Comparison of ENCODE assay signal across 1 cellular context in genomic region chr2:218039171-218039570, GRCh38.
TF ChIP-seq lines count a peak whose summit lies in the region.

No MANE protein-coding gene starts in this region.

TF ChIP-seq in GM12878, 131 proteins besides CTCF, POLR2A, EP300 and RAD21:
- TF ChIP-seq PAX5 (IDR thresholded peaks at IDR 0.05; ENCODE audit: borderline replicate concordance, low read depth, low read length) = no peak
